In genomic region chr3:194404365-194405140, GRCh38 we compare ENCODE assay signal across 1 cellular context.
TF ChIP-seq lines count a peak whose summit lies in the region.

No MANE protein-coding gene starts in this region.

TF ChIP-seq in H1, 55 proteins besides CTCF, POLR2A, EP300 and RAD21:
- TF ChIP-seq CEBPB (IDR thresholded peaks at IDR 0.05; ENCODE audit: low read depth, low read length), result no peak
- TF ChIP-seq NANOG (IDR thresholded peaks at IDR 0.05; ENCODE audit: insufficient read depth, low read depth, low read length, poor library complexity, severe bottlenecking), result no peak
- TF ChIP-seq ZNF274 (IDR thresholded peaks at IDR 0.05; ENCODE audit: borderline replicate concordance, extremely low read depth, low read length), result no peak
- no peak for TF ChIP-seq RXRA (IDR thresholded peaks at IDR 0.05; ENCODE audit: insufficient read depth, low read depth, low read length)
- no peak for TF ChIP-seq SIRT6 (IDR thresholded peaks at IDR 0.05; ENCODE audit: low read length)
- no peak for TF ChIP-seq SIX5 (IDR thresholded peaks at IDR 0.05; ENCODE audit: low read depth, low read length)
- TF ChIP-seq BCL11A (IDR thresholded peaks at IDR 0.05; ENCODE audit: low read depth in 2 of 2, low read length in 2 of 2), result no peak
- no peak for TF ChIP-seq ASH2L (IDR thresholded peaks at IDR 0.05; ENCODE audit: low read length)
- TF ChIP-seq SUZ12 (IDR thresholded peaks at IDR 0.05; ENCODE audit: low read length), result no peak
- TF ChIP-seq USF2 (IDR thresholded peaks at IDR 0.05; ENCODE audit: low read length), result no peak
- TF ChIP-seq CBX8 (IDR thresholded peaks at IDR 0.05; ENCODE audit: borderline replicate concordance, low read depth, low read length), result no peak
- no peak for TF ChIP-seq ATF3 (IDR thresholded peaks at IDR 0.05; ENCODE audit: insufficient read depth, low read depth, low read length)
- no peak for TF ChIP-seq SP2 (IDR thresholded peaks at IDR 0.05; ENCODE audit: low read length)
- TF ChIP-seq SP1 (IDR thresholded peaks at IDR 0.05; ENCODE audit: low read depth, low read length), result no peak
- TF ChIP-seq CBX5 (IDR thresholded peaks at IDR 0.05; ENCODE audit: low read depth, low read length), result no peak
